ENCODE assay signal across 8 cellular contexts in genomic region chr5:42912184-42912766, GRCh38.
DNase-seq lines count a peak whose midpoint lies in the region; ATAC-seq and TF ChIP-seq lines count a peak whose summit lies in the region.

No MANE protein-coding gene starts in this region.

- H3K27ac Mint-ChIP-seq in CD4-positive, alpha-beta T cell, result peak overlapping the region; percentile 45

- no peak overlapping the region for H3K9ac ChIP-seq in PC-3 (ENCODE audit: low read length)

- no peaks in the 10 kb centered on the region for H4K20me1 ChIP-seq in PC-3 (ENCODE audit: low read length)

- no peak overlapping the region for H3K4me3 ChIP-seq in HEK293 (ENCODE audit: low read depth, low read length)
- H3K4me3 ChIP-seq in PC-3 (ENCODE audit: low read length), result peak overlapping the region; percentile 13; the same call in 1 of the 2 replicates

- DNase-seq in CD4-positive, alpha-beta T cell, result peak; percentile 27 to 61 (median 48)
- DNase-seq in PC-3, result peak; percentile 88
- DNase-seq in amniotic stem cell (lab: John Stamatoyannopoulos, UW), result peak; percentile 17
- DNase-seq in mucosa of gallbladder (ENCODE audit: low spot score), result peak; percentile 32
- DNase-seq in omental fat pad (ENCODE audit: low spot score), result no peak
- no peak for DNase-seq in SK-N-DZ (ENCODE audit: low spot score)

- H2AFZ ChIP-seq in PC-3 (ENCODE audit: low read length), result peak overlapping the region; percentile 22; the same call in 1 of the 2 replicates

- no peaks in the 10 kb centered on the region for H3K79me2 ChIP-seq in PC-3 (ENCODE audit: low read length)

- H3K27me3 ChIP-seq in CD4-positive, alpha-beta T cell (ENCODE audit: control insufficient read depth, insufficient read depth, low read length), result peaks cover 9% of the 10 kb centered on the region
- no peaks in the 10 kb centered on the region for H3K27me3 ChIP-seq in PC-3 (ENCODE audit: low read length)

- H3K9me3 Mint-ChIP-seq in CD4-positive, alpha-beta T cell, result no peaks in the 10 kb centered on the region

- no peaks in the 10 kb centered on the region for H3K4me1 ChIP-seq in HEK293 (ENCODE audit: control insufficient read depth, insufficient read depth, low read length)
- H3K4me1 ChIP-seq in PC-3 (ENCODE audit: insufficient read depth, low read length), result peaks cover 5% of the 10 kb centered on the region; the same call in 1 of the 2 replicates

- CTCF ChIA-PET in CD4-positive, alpha-beta T cell (lab: Charles Lee), result interaction anchor here (0.6 to 5.7 kb wide), 18 partner anchors 34 to 571 kb away, joined by 3 to 58 read pairs (median 4); partner anchors contain the start of genes TMEM267 and ZNF131
- CTCF ChIA-PET in HEK293 (lab: Yijun Ruan, JAX), result interaction anchor here (0.6 to 5.2 kb wide), 44 partner anchors 9 to 486 kb away, joined by 3 to 46 read pairs (median 4); partner anchors contain the start of gene HMGCS1
- CTCF ChIA-PET in PC-3 (lab: Charles Lee), result interaction anchor here (0.5 to 1.5 kb wide), 12 partner anchors 37 to 1556 kb away, joined by 3 to 15 read pairs (median 6); no protein-coding TSS in a partner anchor

- no peak overlapping the region for H3K27ac ChIP-seq in CD4-positive, alpha-beta T cell (ENCODE audit: low read depth, low read length)
- H3K27ac ChIP-seq in HEK293 (ENCODE audit: extremely low read depth, low read depth, low read length), result no peak overlapping the region
- no peak overlapping the region for H3K27ac ChIP-seq in PC-3 (ENCODE audit: low read length)

- H3K4me1 Mint-ChIP-seq in CD4-positive, alpha-beta T cell (ENCODE audit: low read depth), result peaks cover 27% of the 10 kb centered on the region

- BruUV-seq in PC-3 (replicated peaks; lab: Mats Ljungman, UMichigan), result no TSS peak

- intact Hi-C loops in CD4-positive, alpha-beta T cell (cut with DNase I, micrococcal nuclease), result loop anchor here (1.0 to 5.0 kb wide), 8 partner anchors 38 to 475 kb away; partner anchors contain the start of gene ZNF131 (in 1 of the 2)
- intact Hi-C loops in PC-3 (cut with micrococcal nuclease), result loop anchor here (1.0 to 2.0 kb wide), 8 partner anchors 33 to 477 kb away; partner anchors contain the start of gene ANXA2R

- POLR2A ChIA-PET in CD4-positive, alpha-beta T cell (lab: Charles Lee), result interaction anchor here (0.7 to 9.2 kb wide), 18 partner anchors 10 to 572 kb away, joined by 3 to 174 read pairs (median 8); partner anchors contain the start of genes ANXA2R, HMGCS1, TMEM267 and ZNF131
- POLR2A ChIA-PET in HEK293 (lab: Yijun Ruan, JAX), result interaction anchor here (0.6 to 1.1 kb wide), 3 partner anchors 107 to 153 kb away, joined by 3 to 5 read pairs (median 4); no protein-coding TSS in a partner anchor
- POLR2A ChIA-PET in PC-3 (lab: Charles Lee; ENCODE audit: unreplicated experiment), result interaction anchor here (0.5 to 0.6 kb wide), 4 partner anchors 26 to 602 kb away, joined by 3 to 6 read pairs (median 3); partner anchors contain the start of gene C5orf34

- no peaks in the 10 kb centered on the region for H3F3A ChIP-seq in PC-3 (ENCODE audit: low read length, unreplicated experiment)

- H3K9me2 ChIP-seq in PC-3 (replicated peaks; ENCODE audit: low read length), result no peaks in the 10 kb centered on the region

- H3K4me3 Mint-ChIP-seq in CD4-positive, alpha-beta T cell, result peak overlapping the region; percentile 30

- H3K36me3 ChIP-seq in HEK293 (ENCODE audit: control insufficient read depth in 2 of 2, insufficient read depth in 1 of 2, low read length in 2 of 2), result no peaks in the 10 kb centered on the region
- no peaks in the 10 kb centered on the region for H3K36me3 ChIP-seq in PC-3 (ENCODE audit: low read depth, low read length)

- no peaks in the 10 kb centered on the region for H3K9me3 ChIP-seq in CD4-positive, alpha-beta T cell (ENCODE audit: control insufficient read depth, low read length)
- no peaks in the 10 kb centered on the region for H3K9me3 ChIP-seq in HEK293 (ENCODE audit: control insufficient read depth, insufficient read depth, low read depth, low read length)
- no peaks in the 10 kb centered on the region for H3K9me3 ChIP-seq in PC-3 (ENCODE audit: low read length)

- H3K36me3 Mint-ChIP-seq in CD4-positive, alpha-beta T cell (ENCODE audit: low read depth), result peaks cover 7% of the 10 kb centered on the region

- no peak for ATAC-seq in CD4-positive, alpha-beta T cell (ENCODE audit: poor library complexity)
- ATAC-seq in PC-3 (peak; percentile 69), omental fat pad (ENCODE audit: low FRiP score) (no peak), HG03520 (IDR thresholded peaks at IDR 0.05; ENCODE audit: unreplicated experiment) (no peak)

- peak; percentile 75 for TF ChIP-seq CTCF in CD4-positive, alpha-beta T cell (IDR thresholded peaks at IDR 0.05)
- TF ChIP-seq CTCF in HEK293 (tag by site-specific recombination; IDR thresholded peaks at IDR 0.05), result peak; percentile 40; the same call in 1 of the 2 replicates
- peak; percentile 95 for TF ChIP-seq CTCF in PC-3 (conservative IDR thresholded peaks at IDR 0.05; ENCODE audit: low read depth, low read length)
- no peak for TF ChIP-seq CTCF in omental fat pad (IDR thresholded peaks at IDR 0.05)

- peak overlapping the region; percentile 52 for H3K4me2 ChIP-seq in PC-3 (ENCODE audit: low read length)

- H3K27me3 Mint-ChIP-seq in CD4-positive, alpha-beta T cell, result peaks cover 8% of the 10 kb centered on the region

TF ChIP-seq in HEK293, 187 proteins besides CTCF, POLR2A, EP300 and RAD21:
- no peak for TF ChIP-seq ZEB2 (tag by site-specific recombination; IDR thresholded peaks at IDR 0.05)
- no peak for TF ChIP-seq ZNF501 (tag by site-specific recombination; IDR thresholded peaks at IDR 0.05)
- TF ChIP-seq ZNF664 (tag by site-specific recombination; IDR thresholded peaks at IDR 0.05), result 0 out of 2 replicates have a peak, but pooled peaks have one; percentile 6
- peak; percentile 68 for TF ChIP-seq PRDM10 (tag by site-specific recombination; IDR thresholded peaks at IDR 0.05)
- peak; percentile 43 for TF ChIP-seq ZNF654 (tag by site-specific recombination; IDR thresholded peaks at IDR 0.05; ENCODE audit: low read depth)
- no peak for TF ChIP-seq ZNF548 (tag by site-specific recombination; IDR thresholded peaks at IDR 0.05)
- no peak for TF ChIP-seq MZF1 (tag by site-specific recombination; IDR thresholded peaks at IDR 0.05; ENCODE audit: borderline replicate concordance)

Comparison
In these comparisons a context has a peak if more than half of its experiments do, and no peak if none do; other contexts are left out.
1. DNase-seq: peak in CD4-positive, alpha-beta T cell (10 of 10), PC-3 (single experiment), amniotic stem cell (single experiment) and mucosa of gallbladder (single experiment); none in omental fat pad (single experiment) and SK-N-DZ (single experiment).
2. CTCF ChIP-seq: peak in CD4-positive, alpha-beta T cell (single experiment), HEK293 (single experiment) and PC-3 (single experiment); none in omental fat pad (0 of 3).